Comparison of ENCODE assay signal across 8 cellular contexts in the genomic region with DNA sequence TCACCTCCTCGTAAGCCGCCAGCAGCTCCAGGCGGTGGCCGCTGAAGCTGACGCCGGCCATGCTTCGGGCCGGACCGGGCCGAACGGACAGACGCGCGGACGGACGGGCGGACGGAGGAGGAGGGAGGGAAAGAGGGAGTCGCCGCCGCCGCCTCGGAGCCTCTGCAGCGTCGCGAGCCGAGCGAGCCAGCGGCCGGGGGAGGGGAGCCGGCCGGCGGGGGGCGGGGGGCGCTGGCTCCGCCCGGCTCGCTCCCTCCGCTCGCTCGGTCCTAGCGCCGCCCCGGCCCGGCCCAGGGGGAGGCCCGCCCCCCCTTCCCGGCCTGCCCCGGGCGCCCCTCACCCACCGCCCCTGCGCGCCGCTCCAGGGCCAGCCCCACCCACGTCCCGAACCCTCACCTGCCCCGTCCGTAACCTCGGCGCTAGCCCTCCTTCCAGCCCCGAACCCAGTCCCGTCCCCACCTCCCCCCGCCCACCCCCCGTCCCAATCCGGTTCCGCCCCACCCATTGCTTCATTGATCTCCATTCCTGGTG.
DNase-seq lines count a peak whose midpoint lies in the region; ATAC-seq and FAIRE-seq lines count a peak whose summit lies in the region.

A gene (minus strand): TSS at position 174 of the 531 bp plus-strand sequence. CDS start 113 bp downstream, at position 61.

- H3K9ac ChIP-seq in mucosa of rectum (ENCODE audit: low read depth in 1 of 2, low read length in 2 of 2), result peak within 1 kb of the TSS in 1 of 2 donors; percentile 17

- H3K36me3 ChIP-seq in mucosa of rectum (ENCODE audit: control insufficient read depth in 2 of 2, insufficient read depth in 2 of 2, low read length in 2 of 2), result no peaks in the 10 kb centered on the region

- peaks cover 8 to 12% of the 10 kb centered on the region in 2 donors for H3K4me1 ChIP-seq in mucosa of rectum (ENCODE audit: control insufficient read depth in 2 of 2, insufficient read depth in 2 of 2, low read length in 2 of 2)

- peak within 1 kb of the TSS; percentile 54 to 55 for H3K4me3 ChIP-seq in mucosa of rectum (ENCODE audit: low read length in 2 of 2)

- DNase-seq in NCI-H2029 (lab: John Stamatoyannopoulos, UW) (peak; percentile 65), NCI-H2029 treated with DMSO at 0.1 percent for 48 hours (lab: John Stamatoyannopoulos, UW) (no peak), T1000 (lab: John Stamatoyannopoulos, UW) (peak; percentile 24), epithelial cell of prostate (ENCODE audit: low read depth, low spot score) (no peak), urothelium cell line (ENCODE audit: low spot score) (peak; percentile 91), hippocampal formation (lab: John Stamatoyannopoulos, UW) (no peak)

- no peaks in the 10 kb centered on the region for H3K9me3 ChIP-seq in mucosa of rectum (ENCODE audit: control insufficient read depth in 2 of 2, low read length in 2 of 2)

- H3K27ac ChIP-seq in epithelial cell of prostate, result peak within 1 kb of the TSS; percentile 68
- peak within 1 kb of the TSS in 1 of 2 donors; percentile 16 for H3K27ac ChIP-seq in mucosa of rectum (ENCODE audit: low read depth in 2 of 2, low read length in 2 of 2)

- ATAC-seq in HG03135 (IDR thresholded peaks at IDR 0.05; ENCODE audit: unreplicated experiment), result peak; percentile 37

- FAIRE-seq in urothelium cell line (lab: Jason Lieb, UNC), result peak; percentile 35

- peaks cover 0 to 3% of the 10 kb centered on the region in 2 donors for H3K27me3 ChIP-seq in mucosa of rectum (ENCODE audit: control insufficient read depth in 2 of 2, insufficient read depth in 2 of 2, low read length in 2 of 2)

Comparison
In these comparisons a context has a peak if more than half of its experiments do, and no peak if none do; other contexts are left out.
1. DNase-seq: peak in NCI-H2029 (single experiment), T1000 (single experiment) and urothelium cell line (single experiment); none in NCI-H2029 treated with DMSO at 0.1 percent for 48 hours (single experiment), epithelial cell of prostate (single experiment) and hippocampal formation (0 of 2).